8 cellular contexts compared by ENCODE assay signal in genomic region chr12:56299853-56300643, GRCh38. TPM values are rescaled to one million over a fixed set of nuclear protein-coding genes. Genes with fewer than 3 reads are reported as not detected.
DNase-seq lines count a peak whose midpoint lies in the region; FAIRE-seq and TF ChIP-seq lines count a peak whose summit lies in the region.

Gene CS (minus strand): TSS chr12:56300330. CDS start chr12:56300201, 129 bp downstream.

- no peak for TF ChIP-seq CTCF in HFF-Myc (IDR thresholded peaks at IDR 0.05; ENCODE audit: low read depth, low read length, missing control alignments)
- TF ChIP-seq CTCF in neutrophil (IDR thresholded peaks at IDR 0.05) = peak; percentile 26

- peak within 1 kb of the TSS; percentile 91 for H3K4me3 Mint-ChIP-seq in activated naive CD4-positive, alpha-beta T cell treated with anti-CD3 and anti-CD28 coated beads for 36 hours

- peaks cover 53 to 54% of the 10 kb centered on the region in 2 experiments for H3K4me1 ChIP-seq in neutrophil (ENCODE audit: control insufficient read depth in 1 of 2, insufficient read depth in 1 of 2, low read depth in 1 of 2, low read length in 1 of 2)

- H3K9me3 ChIP-seq in neutrophil = no peaks in the 10 kb centered on the region

- peak within 1 kb of the TSS; percentile 98 for H3K27ac ChIP-seq in neutrophil
- peak within 1 kb of the TSS; percentile 88 for H3K27ac ChIP-seq in substantia nigra (ENCODE audit: low read depth, low read length, poor library complexity, severe bottlenecking)

- CTCF ChIA-PET in activated naive CD4-positive, alpha-beta T cell treated with anti-CD3 and anti-CD28 coated beads for 36 hours (lab: Charles Lee) = interaction anchor here (0.5 kb wide), 1 partner anchor 175 kb away, joined by 3 read pairs; no protein-coding TSS in a partner anchor

- no peaks in the 10 kb centered on the region for H3K27me3 ChIP-seq in neutrophil

- intact Hi-C loops in activated naive CD4-positive, alpha-beta T cell treated with anti-CD3 and anti-CD28 coated beads for 36 hours (cut with micrococcal nuclease) = loop anchor here (1.0 kb wide), 11 partner anchors 9 to 182 kb away; partner anchors contain the start of genes IL23A, NABP2, SPRYD4 and STAT2

- no peaks in the 10 kb centered on the region for H3K36me3 ChIP-seq in neutrophil

- DNase-seq in GM03348 (ENCODE audit: low spot score) (peak; percentile 99), HFF-Myc (ENCODE audit: extremely low read depth, low read depth) (peak; percentile 89), NAMALWA (ENCODE audit: low spot score) (peak; percentile 99), SK-N-DZ (ENCODE audit: low spot score) (peak; percentile 99), frontal cortex (ENCODE audit: low spot score in 2 of 2) (peak; percentile 89 to 94), substantia nigra (lab: John Stamatoyannopoulos, UW) (peak; percentile 63 to 99 (median 96))
- DNase-seq in activated naive CD4-positive, alpha-beta T cell treated with anti-CD3 and anti-CD28 coated beads for 36 hours = peak; percentile 99

- H3K36me3 Mint-ChIP-seq in activated naive CD4-positive, alpha-beta T cell treated with anti-CD3 and anti-CD28 coated beads for 36 hours (ENCODE audit: low read depth) = peaks cover 18% of the 10 kb centered on the region

- peak within 1 kb of the TSS; percentile 92 for H3K27ac Mint-ChIP-seq in activated naive CD4-positive, alpha-beta T cell treated with anti-CD3 and anti-CD28 coated beads for 36 hours

- H3K4me1 Mint-ChIP-seq in activated naive CD4-positive, alpha-beta T cell treated with anti-CD3 and anti-CD28 coated beads for 36 hours (ENCODE audit: low read depth) = peaks cover 42% of the 10 kb centered on the region

- H3K4me3 ChIP-seq in HFF-Myc (replicated peaks; ENCODE audit: low read depth, low read length) = peak within 1 kb of the TSS; percentile 96
- peak within 1 kb of the TSS; percentile 89 to 99 for H3K4me3 ChIP-seq in neutrophil (ENCODE audit: low read depth in 1 of 2, low read length in 1 of 2)

- no peaks in the 10 kb centered on the region for H3K9me3 Mint-ChIP-seq in activated naive CD4-positive, alpha-beta T cell treated with anti-CD3 and anti-CD28 coated beads for 36 hours

- peak; percentile 52 for FAIRE-seq in frontal cortex (lab: Jason Lieb, UNC)

- no peaks in the 10 kb centered on the region for H3K27me3 Mint-ChIP-seq in activated naive CD4-positive, alpha-beta T cell treated with anti-CD3 and anti-CD28 coated beads for 36 hours (ENCODE audit: low read depth)

RNA-seq across cellular contexts. Expression of gene CS, which starts in this region (rescaled TPM):
- 224 and 227 TPM in 2 replicates for polyA plus RNA-seq in SK-N-DZ (2014; cell fraction: cytosol; rRNA removed)
- 133 and 190 TPM in 2 replicates for polyA plus RNA-seq in SK-N-DZ (2014; cell fraction: nucleus; rRNA removed)
- 100 to 1,000 TPM; 330 to 336 TPM for total RNA-seq in activated naive CD4-positive, alpha-beta T cell treated with anti-CD3 and anti-CD28 coated beads for 36 hours
- total RNA-seq in frontal cortex = 83.6 TPM

Comparison
In these comparisons a context has a peak if more than half of its experiments do, and no peak if none do; other contexts are left out.
1. Peak in every context shown above with its lines: DNase-seq, H3K4me3 ChIP-seq and H3K27ac ChIP-seq.